2 cellular contexts compared by ENCODE assay signal in genomic region chr3:69328903-69329302, GRCh38.
A peak's percentile ranks its signal among the peaks of the same experiment; 100 is the strongest.
TF ChIP-seq lines count a peak whose summit lies in the region.

No MANE protein-coding gene starts in this region.

TF ChIP-seq in GM12891, 5 proteins besides CTCF, POLR2A, EP300 and RAD21 (continued from another document):
- TF ChIP-seq POU2F2 (IDR thresholded peaks at IDR 0.05; ENCODE audit: low read depth, low read length): no peak

TF ChIP-seq in GM12878, 131 proteins besides CTCF, POLR2A, EP300 and RAD21 (continued from another document):
- TF ChIP-seq ZBTB40 (IDR thresholded peaks at IDR 0.05; ENCODE audit: borderline replicate concordance) (no peak), RAD51 (IDR thresholded peaks at IDR 0.05) (peak; percentile 43; the same call in 1 of the 2 replicates), RELA (IDR thresholded peaks at IDR 0.05; ENCODE audit: borderline replicate concordance, partially characterized antibody) (no peak), EZH2 (IDR thresholded peaks at IDR 0.05; ENCODE audit: borderline replicate concordance, control insufficient read depth, low read depth, low read length) (no peak), CHD1 (IDR thresholded peaks at IDR 0.05; ENCODE audit: low read depth, low read length) (no peak)
